Comparison of ENCODE assay signal across 15 cellular contexts in genomic region chr14:60653388-60653690, GRCh38. TPM values are rescaled to one million over a fixed set of nuclear protein-coding genes. Genes with fewer than 3 reads are reported as not detected.
DNase-seq lines count a peak whose midpoint lies in the region; ATAC-seq and TF ChIP-seq lines count a peak whose summit lies in the region.
"Had no signal": no experiment of that assay in that cellular context is flagged by ENCODE, and none has a peak within 500 bp of the region (broad histone marks: within the 10 kb centered on the region; RNA-seq: fewer than 3 reads in every experiment).

No MANE protein-coding gene starts in this region.

- H3K27me3 ChIP-seq in Peyer's patch, result peaks cover 7 to 74% of the 10 kb centered on the region in 2 donors

- H3K36me3 Mint-ChIP-seq in IgD-negative memory B cell (no peaks in the 10 kb centered on the region), neural crest cell (ENCODE audit: low read depth) (no peaks in the 10 kb centered on the region)

- H3K27ac Mint-ChIP-seq in IgD-negative memory B cell (peak overlapping the region; percentile 83 to 97 (median 92)), neural crest cell (ENCODE audit: unreplicated experiment) (no peak overlapping the region)

- H3K27me3 Mint-ChIP-seq in IgD-negative memory B cell (peaks cover 79% of the 10 kb centered on the region), neural crest cell (ENCODE audit: low read depth) (peaks cover 99% of the 10 kb centered on the region)

- H3K27ac ChIP-seq in Peyer's patch, result no peak overlapping the region
- H3K27ac ChIP-seq: HL-60 had no signal

- H3K4me3 ChIP-seq in choroid plexus epithelial cell (ENCODE audit: low read depth, low read length), result peak overlapping the region; percentile 58
- H3K4me3 ChIP-seq in Peyer's patch, result no peak overlapping the region

- H3K36me3 ChIP-seq in Peyer's patch, result no peaks in the 10 kb centered on the region

- TF ChIP-seq POLR2A in Peyer's patch (IDR thresholded peaks at IDR 0.05), result no peak

- peaks cover 3 to 36% (median 12%) of the 10 kb centered on the region in 4 donors for H3K4me1 ChIP-seq in Peyer's patch

- H3K9me3 ChIP-seq in Peyer's patch, result peaks cover 0 to 12% (median 0%) of the 10 kb centered on the region in 4 donors

- peaks cover 0 to 26% (median 4%) of the 10 kb centered on the region in 3 donors for H3K9me3 Mint-ChIP-seq in IgD-negative memory B cell
- H3K9me3 Mint-ChIP-seq in neural crest cell, result no peaks in the 10 kb centered on the region

- no peak for TF ChIP-seq CTCF in choroid plexus epithelial cell (conservative IDR thresholded peaks at IDR 0.05; ENCODE audit: low read depth, low read length)
- no peak for TF ChIP-seq CTCF in neural crest cell (conservative IDR thresholded peaks at IDR 0.05)
- no peak for TF ChIP-seq CTCF in Peyer's patch (IDR thresholded peaks at IDR 0.05)

- H3K4me1 Mint-ChIP-seq in IgD-negative memory B cell, result peaks cover 16 to 46% (median 19%) of the 10 kb centered on the region in 3 donors
- peaks cover 47% of the 10 kb centered on the region for H3K4me1 Mint-ChIP-seq in neural crest cell

- DNase-seq in DMS79 treated with DMSO at 0.1 percent for 48 hours (lab: John Stamatoyannopoulos, UW) (peak; percentile 85), DMS79 (lab: John Stamatoyannopoulos, UW) (no peak), choroid plexus epithelial cell (ENCODE audit: low read depth) (no peak), neural crest cell (ENCODE audit: low read depth, low spot score) (no peak), Peyer's patch (no peak)
- no peak for DNase-seq in stimulated activated CD4-positive, alpha-beta T cell treated with anti-CD3 and anti-CD28 coated beads, Interleukin-2, amount 100 ng/mL, for 24 hours
- DNase-seq: caudate nucleus; NCI-H1930; stimulated activated CD4-positive, alpha-beta T cell treated with anti-CD3 and anti-CD28 coated beads, Interleukin-4, amount 100 ng/mL, for 1 hour; trophoblast cell had no signal

- no peak for ATAC-seq in HG02884 (IDR thresholded peaks at IDR 0.05; ENCODE audit: unreplicated experiment)
- ATAC-seq: Right ventricle myocardium inferior had no signal

- H3K4me3 Mint-ChIP-seq in IgD-negative memory B cell (peak overlapping the region in 3 of 4 donors; percentile 35 to 87 (median 82)), neural crest cell (peak overlapping the region; percentile 72)

RNA-seq across cellular contexts. Expression of gene SIX1, which starts 4.1 kb away (rescaled TPM):
- polyA plus RNA-seq in IgD-negative memory B cell, result not detected
- total RNA-seq in neural crest cell, result 0.44 and 0.48 TPM in 2 replicates
- total RNA-seq in Peyer's patch, result not detected
- total RNA-seq: activated CD8-positive, alpha-beta memory T cell treated with anti-CD3 and anti-CD28 coated beads for 36 hours; Right ventricle myocardium inferior had no signal
